ENCODE assay signal across 11 cellular contexts in genomic region chr3:42019144-42019952, GRCh38. TPM values are rescaled to one million over a fixed set of nuclear protein-coding genes. Genes with fewer than 3 reads are reported as not detected.
DNase-seq lines count a peak whose midpoint lies in the region; ATAC-seq and TF ChIP-seq lines count a peak whose summit lies in the region.
"Had no signal": no experiment of that assay in that cellular context is flagged by ENCODE, and none has a peak within 500 bp of the region (broad histone marks: within the 10 kb centered on the region; RNA-seq: fewer than 3 reads in every experiment).

No MANE protein-coding gene starts in this region.

- DNase-seq in SK-N-SH (no peak), colonic mucosa (peak; percentile 68), mesenteric fat pad (ENCODE audit: low spot score) (peak; percentile 16), transverse colon (peak; percentile 37), ascending aorta (ENCODE audit: low spot score in 2 of 2) (no peak), NOMO-1 treated with DMSO at 0.1 percent for 48 hours (lab: John Stamatoyannopoulos, UW; ENCODE audit: unreplicated experiment) (no peak)
- no peak for DNase-seq in stimulated activated CD8-positive, alpha-beta memory T cell treated with anti-CD3 and anti-CD28 coated beads, Interleukin-4, amount 100 ng/mL, for 48 hours
- DNase-seq: NCI-H524, tibial artery had no signal

- H3K36me3 ChIP-seq in SK-N-SH (replicated peaks in 1 of 2; ENCODE audit: control insufficient read depth in 1 of 2, insufficient read depth in 2 of 2, low read length in 1 of 2), result no peaks in the 10 kb centered on the region
- no peaks in the 10 kb centered on the region for H3K36me3 ChIP-seq in colonic mucosa
- no peaks in the 10 kb centered on the region for H3K36me3 ChIP-seq in transverse colon
- H3K36me3 ChIP-seq in ascending aorta, result no peaks in the 10 kb centered on the region
- H3K36me3 ChIP-seq: SJSA1, tibial artery had no signal

- H3K9me3 ChIP-seq in SK-N-SH, result no peaks in the 10 kb centered on the region
- no peaks in the 10 kb centered on the region for H3K9me3 ChIP-seq in colonic mucosa
- H3K9me3 ChIP-seq in transverse colon, result no peaks in the 10 kb centered on the region
- H3K9me3 ChIP-seq in ascending aorta, result no peaks in the 10 kb centered on the region
- H3K9me3 ChIP-seq: SJSA1, tibial artery had no signal

- no peak for TF ChIP-seq CTCF in SK-N-SH (IDR thresholded peaks at IDR 0.05)
- TF ChIP-seq CTCF in colonic mucosa (IDR thresholded peaks at IDR 0.05), result no peak
- no peak for TF ChIP-seq CTCF in transverse colon (IDR thresholded peaks at IDR 0.05)
- no peak for TF ChIP-seq CTCF in ascending aorta (IDR thresholded peaks at IDR 0.05)

- no peaks in the 10 kb centered on the region for H3K9me2 ChIP-seq in SK-N-SH

- intact Hi-C loops in colonic mucosa (cut with DNase I) (no loop called here), transverse colon (cut with DNase I; ENCODE audit: low total_unique reads) (no loop called here), ascending aorta (cut with DNase I) (loop anchor here (10.0 kb wide), 1 partner anchor 125 kb away; no protein-coding TSS in a partner anchor)

- H4K20me1 ChIP-seq in SK-N-SH (ENCODE audit: insufficient read depth), result 0 out of 2 replicates have a peak, but pooled peaks cover 4% of the 10 kb centered on the region

- no peak overlapping the region for H3K4me3 ChIP-seq in SK-N-SH (ENCODE audit: low read depth in 2 of 2, low read length in 1 of 2)
- H3K4me3 ChIP-seq in colonic mucosa, result no peak overlapping the region
- no peak overlapping the region for H3K4me3 ChIP-seq in transverse colon
- H3K4me3 ChIP-seq in ascending aorta, result no peak overlapping the region
- H3K4me3 ChIP-seq: SJSA1, tibial artery had no signal

- TF ChIP-seq RAD21 in SK-N-SH (IDR thresholded peaks at IDR 0.05; ENCODE audit: low read length), result no peak

- no peak overlapping the region for H2AFZ ChIP-seq in SK-N-SH (ENCODE audit: low read depth)

- H3K27me3 ChIP-seq in SK-N-SH (ENCODE audit: insufficient read depth), result no peaks in the 10 kb centered on the region
- no peaks in the 10 kb centered on the region for H3K27me3 ChIP-seq in colonic mucosa
- H3K27me3 ChIP-seq in transverse colon, result no peaks in the 10 kb centered on the region
- no peaks in the 10 kb centered on the region for H3K27me3 ChIP-seq in ascending aorta
- H3K27me3 ChIP-seq: SJSA1, tibial artery had no signal

- 82% methylated on average over 6 of the region's 6 CpGs for WGBS in SK-N-SH (ENCODE audit: low lambda C conversion rate)
- WGBS in transverse colon (ENCODE audit: low coverage in 1 of 2), 2 donors, result 32 to 64% methylated on average over 6 of the region's 6 CpGs

- peak overlapping the region; percentile 50; the same call in 1 of the 2 replicates for H3K4me2 ChIP-seq in SK-N-SH

- TF ChIP-seq POLR2A in transverse colon (IDR thresholded peaks at IDR 0.05), result no peak

- in situ Hi-C loops in transverse colon (cut with MboI; ENCODE audit: low pct_ligation_motif_present in 1 of 4, low pct_unique_long_range_greater_than_20kb in 1 of 4, low sequenced_read_pairs in 3 of 4), result no loop called here

- peak overlapping the region in 1 of 2 experiments; percentile 93; a peak in 1 of 4 replicates for H3K27ac ChIP-seq in SK-N-SH (ENCODE audit: low read depth in 2 of 2, low read length in 1 of 2)
- H3K27ac ChIP-seq in colonic mucosa, result no peak overlapping the region
- H3K27ac ChIP-seq in transverse colon, result peak overlapping the region; percentile 35 to 69 (median 50)
- H3K27ac ChIP-seq in ascending aorta, result peak overlapping the region in 1 of 2 donors; percentile 37

- peaks cover 93% of the 10 kb centered on the region for H3K79me2 ChIP-seq in SK-N-SH (ENCODE audit: insufficient read depth)

- CTCF ChIA-PET in SK-N-SH (lab: Yijun Ruan, JAX), result interaction anchor here (0.6 to 6.5 kb wide), 4 partner anchors 9 to 1865 kb away, joined by 3 to 51 read pairs (median 3); no protein-coding TSS in a partner anchor

- TF ChIP-seq EP300 in SK-N-SH (IDR thresholded peaks at IDR 0.05; ENCODE audit: borderline replicate concordance in 1 of 2, low read depth in 1 of 2, low read length in 1 of 2) (no peak), transverse colon (IDR thresholded peaks at IDR 0.05; ENCODE audit: low read depth) (no peak)

- H3K4me1 ChIP-seq in SK-N-SH (ENCODE audit: control insufficient read depth in 1 of 2, insufficient read depth in 2 of 2, low read depth in 1 of 2, low read length in 1 of 2) (peaks cover 17 to 24% of the 10 kb centered on the region in 2 experiments), colonic mucosa (peaks cover 19% of the 10 kb centered on the region), transverse colon (peaks cover 42 to 84% (median 64%) of the 10 kb centered on the region in 4 donors), ascending aorta (peaks cover 5 to 25% of the 10 kb centered on the region in 2 donors)

- POLR2A ChIA-PET in SK-N-SH (lab: Yijun Ruan, JAX), result no interaction called here

- H3K9ac ChIP-seq in SK-N-SH (no peak overlapping the region), colonic mucosa (ENCODE audit: low read depth in 2 of 2, low read length in 2 of 2) (no peak overlapping the region)

- ATAC-seq in SK-N-SH treated with all-trans-retinoic acid at 6 μM for 48 hours, result no peak

- H3F3A ChIP-seq in SK-N-SH (replicated peaks; ENCODE audit: insufficient read depth), result peaks cover 19% of the 10 kb centered on the region

TF ChIP-seq in SK-N-SH, 30 proteins besides CTCF, POLR2A, EP300 and RAD21 (continues in another document):
- TF ChIP-seq RXRA (IDR thresholded peaks at IDR 0.05; ENCODE audit: borderline replicate concordance, low read depth), result no peak
- TF ChIP-seq CHD2 (IDR thresholded peaks at IDR 0.05; ENCODE audit: low read length, partially characterized antibody), result no peak
- no peak for TF ChIP-seq SIN3A (IDR thresholded peaks at IDR 0.05; ENCODE audit: borderline replicate concordance, low read depth, low read length)
- TF ChIP-seq, protein P1, sequence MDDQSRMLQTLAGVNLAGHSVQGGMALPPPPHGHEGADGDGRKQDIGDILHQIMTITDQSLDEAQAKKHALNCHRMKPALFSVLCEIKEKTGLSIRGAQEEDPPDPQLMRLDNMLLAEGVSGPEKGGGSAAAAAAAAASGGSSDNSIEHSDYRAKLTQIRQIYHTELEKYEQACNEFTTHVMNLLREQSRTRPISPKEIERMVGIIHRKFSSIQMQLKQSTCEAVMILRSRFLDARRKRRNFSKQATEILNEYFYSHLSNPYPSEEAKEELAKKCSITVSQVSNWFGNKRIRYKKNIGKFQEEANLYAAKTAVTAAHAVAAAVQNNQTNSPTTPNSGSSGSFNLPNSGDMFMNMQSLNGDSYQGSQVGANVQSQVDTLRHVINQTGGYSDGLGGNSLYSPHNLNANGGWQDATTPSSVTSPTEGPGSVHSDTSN (IDR thresholded peaks at IDR 0.05), result no peak
- TF ChIP-seq EZH2phosphoT487 (IDR thresholded peaks at IDR 0.05; ENCODE audit: borderline replicate concordance, low read depth), result no peak
- TF ChIP-seq, protein P2, sequence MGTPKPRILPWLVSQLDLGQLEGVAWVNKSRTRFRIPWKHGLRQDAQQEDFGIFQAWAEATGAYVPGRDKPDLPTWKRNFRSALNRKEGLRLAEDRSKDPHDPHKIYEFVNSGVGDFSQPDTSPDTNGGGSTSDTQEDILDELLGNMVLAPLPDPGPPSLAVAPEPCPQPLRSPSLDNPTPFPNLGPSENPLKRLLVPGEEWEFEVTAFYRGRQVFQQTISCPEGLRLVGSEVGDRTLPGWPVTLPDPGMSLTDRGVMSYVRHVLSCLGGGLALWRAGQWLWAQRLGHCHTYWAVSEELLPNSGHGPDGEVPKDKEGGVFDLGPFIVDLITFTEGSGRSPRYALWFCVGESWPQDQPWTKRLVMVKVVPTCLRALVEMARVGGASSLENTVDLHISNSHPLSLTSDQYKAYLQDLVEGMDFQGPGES (IDR thresholded peaks at IDR 0.05; ENCODE audit: low read depth, low read length), result no peak
- no peak for TF ChIP-seq GABPA (IDR thresholded peaks at IDR 0.05; ENCODE audit: low read depth)
- TF ChIP-seq JUND (IDR thresholded peaks at IDR 0.05), result no peak

TF ChIP-seq in SK-N-SH treated with all-trans-retinoic acid at 6 μM for 48 hours, 23 proteins besides CTCF, POLR2A, EP300 and RAD21:
- no peak for TF ChIP-seq ARNTL (CRISPR knock-in tag; IDR thresholded peaks at IDR 0.05; ENCODE audit: borderline replicate concordance, low read depth)

RNA-seq across cellular contexts. Expression of gene ULK4, which starts 57.4 kb away (rescaled TPM):
- polyA plus RNA-seq in SK-N-SH (2012; rRNA removed), result 6.2 and 7.8 TPM in 2 replicates
- 8.2 and 11.4 TPM in 2 replicates for polyA plus RNA-seq in SK-N-SH (2012; cell fraction: cytosol; rRNA removed)
- 8.6 and 12.6 TPM in 2 replicates for polyA plus RNA-seq in SK-N-SH (2012; cell fraction: nucleus; rRNA removed)
- 1 to 10 TPM; 4.4 to 8.3 TPM for total RNA-seq in colonic mucosa
- total RNA-seq in mesenteric fat pad, result 7.9 TPM
- total RNA-seq in transverse colon, result 10 to 100 TPM in 2 of 4 donors, 1 to 10 TPM in 2; 4.1 to 19.2 (median 11.7) TPM
- total RNA-seq in ascending aorta, result 4.2 TPM

Comparison
In these comparisons a context has a peak if more than half of its experiments do, and no peak if none do; other contexts are left out.
1. DNase-seq: peak in colonic mucosa (single experiment), mesenteric fat pad (single experiment) and transverse colon (single experiment); none in SK-N-SH (single experiment), ascending aorta (0 of 2), stimulated activated CD8-positive, alpha-beta memory T cell treated with anti-CD3 and anti-CD28 coated beads, Interleukin-4, amount 100 ng/mL, for 48 hours (single experiment) and NOMO-1 treated with DMSO at 0.1 percent for 48 hours (single experiment).